ENCODE assay signal across 11 cellular contexts in the genomic region with DNA sequence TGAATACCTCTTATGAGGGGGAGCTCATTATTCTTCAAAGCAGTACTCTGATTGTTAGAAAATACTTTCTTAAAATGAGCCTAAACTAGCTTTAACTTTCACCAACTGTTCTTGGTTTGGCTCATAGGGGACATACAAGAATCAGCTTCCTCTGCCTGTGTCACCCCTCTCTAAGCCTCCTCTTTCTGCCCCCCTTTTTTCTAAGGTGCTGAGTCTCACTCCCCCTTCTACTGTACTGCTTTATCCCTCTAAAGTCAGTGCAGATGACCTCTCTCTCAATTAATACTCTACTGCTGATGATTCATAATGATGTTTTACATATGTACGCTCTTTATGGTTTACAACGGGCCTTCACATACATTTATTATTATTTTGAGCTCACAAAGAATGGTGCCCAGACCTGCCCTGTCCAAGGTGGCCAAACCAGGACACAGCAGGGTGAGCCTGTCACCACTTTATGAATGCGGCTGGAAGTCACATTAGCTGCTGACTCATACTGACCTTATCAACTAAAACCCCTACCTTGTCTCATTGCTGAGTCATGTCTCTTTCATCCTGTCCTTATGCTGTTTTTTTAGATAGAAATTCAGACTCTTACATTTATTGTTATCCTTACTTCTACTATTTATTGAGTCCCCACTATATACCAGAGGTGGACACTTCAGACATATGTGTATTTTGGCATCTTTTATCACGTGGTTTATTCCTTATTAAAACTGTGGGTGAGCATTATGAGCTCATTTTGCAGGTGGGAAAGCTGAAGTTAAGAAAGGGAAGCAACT.
A peak's percentile ranks its signal among the peaks of the same experiment; 100 is the strongest.
DNase-seq lines count a peak whose midpoint lies in the region; ATAC-seq, FAIRE-seq and TF ChIP-seq lines count a peak whose summit lies in the region.
"Had no signal": no experiment of that assay in that cellular context is flagged by ENCODE, and none has a peak within 500 bp of the region (broad histone marks: within the 10 kb centered on the region; RNA-seq: fewer than 3 reads in every experiment).

No MANE protein-coding gene starts in this region.

- no peak for TF ChIP-seq CTCF in GM12864 (IDR thresholded peaks at IDR 0.05; ENCODE audit: low read depth, low read length, missing control alignments)
- no peak for TF ChIP-seq CTCF in HCT116 (IDR thresholded peaks at IDR 0.05 in 2 of 3, conservative IDR thresholded peaks at IDR 0.05 in 1 of 3; ENCODE audit: borderline replicate concordance in 1 of 3, insufficient read depth in 1 of 3, low read depth in 2 of 3, low read length in 2 of 3)
- no peak for TF ChIP-seq CTCF in foreskin keratinocyte (conservative IDR thresholded peaks at IDR 0.05)
- TF ChIP-seq CTCF in suprapubic skin (IDR thresholded peaks at IDR 0.05), result no peak

- WGBS in suprapubic skin, result 41% methylated on average over 4 of the region's 4 CpGs

- H3K4me2 ChIP-seq in HCT116 (ENCODE audit: low read length), result peak overlapping the region; percentile 62

- CTCF ChIA-PET in HCT116 (lab: Charles Lee), result interaction anchor here (0.6 to 1.4 kb wide), 4 partner anchors 14 to 154 kb away, joined by 4 to 6 read pairs (median 4); no protein-coding TSS in a partner anchor

- RAD21 ChIA-PET in HCT116 (lab: Charles Lee; ENCODE audit: low non-redundant PET in 1 of 2, low total read pairs in 2 of 2, uncharacterized antibody in 2 of 2, unreplicated experiment in 2 of 2), result interaction anchor here (0.6 kb wide), 2 partner anchors 180 to 268 kb away, joined by 3 to 6 read pairs; no protein-coding TSS in a partner anchor

- no peaks in the 10 kb centered on the region for H3K79me2 ChIP-seq in HCT116 (ENCODE audit: insufficient read depth, low read length)

- no peaks in the 10 kb centered on the region for H3K9me2 ChIP-seq in HCT116 (ENCODE audit: insufficient read depth)

- TF ChIP-seq RAD21 in HCT116 (IDR thresholded peaks at IDR 0.05; ENCODE audit: low read depth), result peak; percentile 18; the same call in 1 of the 2 replicates

- DNase-seq in GM12864 (ENCODE audit: low read depth) (peak; percentile 21), HCT116 (ENCODE audit: low read depth, low spot score) (peak; percentile 78), RCC 7860 (ENCODE audit: low spot score) (peak; percentile 89), foreskin keratinocyte (peak; percentile 63 to 77), C1 segment of cervical spinal cord (lab: John Stamatoyannopoulos, UW) (no peak), suprapubic skin (ENCODE audit: low spot score in 2 of 2) (no peak), NCI-H526 treated with DMSO at 0.1 percent for 48 hours (lab: John Stamatoyannopoulos, UW) (no peak)
- DNase-seq: stimulated activated CD4-positive, alpha-beta T cell treated with anti-CD3 and anti-CD28 coated beads, Interleukin-2, amount 100 ng/mL, for 24 hours had no signal

- POLR2A ChIA-PET in HCT116 (lab: Charles Lee), result interaction anchor here (1.5 to 1.8 kb wide), 2 partner anchors 11 to 14 kb away, joined by 6 to 7 read pairs; no protein-coding TSS in a partner anchor

- no peaks in the 10 kb centered on the region for H3K27me3 ChIP-seq in HCT116 (ENCODE audit: insufficient read depth, low read length)
- no peaks in the 10 kb centered on the region for H3K27me3 ChIP-seq in foreskin keratinocyte
- peaks cover 9% of the 10 kb centered on the region for H3K27me3 ChIP-seq in suprapubic skin

- no TSS peak for BruUV-seq in HCT116 (replicated peaks; lab: Mats Ljungman, UMichigan)

- H3K36me3 ChIP-seq in HCT116 (ENCODE audit: control insufficient read depth in 1 of 2, insufficient read depth in 2 of 2, low read length in 2 of 2), result no peaks in the 10 kb centered on the region
- no peaks in the 10 kb centered on the region for H3K36me3 ChIP-seq in suprapubic skin

- FAIRE-seq in RCC 7860 (lab: Jason Lieb, UNC), result peak; percentile 94

- H3K9me3 ChIP-seq in HCT116 (ENCODE audit: control insufficient read depth in 1 of 2, insufficient read depth in 1 of 2, low read depth in 1 of 2, low read length in 2 of 2), result no peaks in the 10 kb centered on the region
- no peaks in the 10 kb centered on the region for H3K9me3 ChIP-seq in suprapubic skin

- TF ChIP-seq POLR2A in HCT116 (IDR thresholded peaks at IDR 0.05; ENCODE audit: borderline replicate concordance, extremely low read depth, insufficient read depth, insufficient read length) (no peak), suprapubic skin (IDR thresholded peaks at IDR 0.05) (no peak)

- no peak for TF ChIP-seq EP300 in suprapubic skin (IDR thresholded peaks at IDR 0.05)

- no peak overlapping the region for H3K9ac ChIP-seq in HCT116 (ENCODE audit: low read length)

- intact Hi-C loops in HCT116 (cut with micrococcal nuclease), result no loop called here

- H3K4me1 ChIP-seq in HCT116 (ENCODE audit: control insufficient read depth in 1 of 2, insufficient read depth in 2 of 2, low read length in 2 of 2) (peaks cover 22 to 38% of the 10 kb centered on the region in 2 experiments), foreskin keratinocyte (peaks cover 14% of the 10 kb centered on the region), suprapubic skin (no peaks in the 10 kb centered on the region)

- H3K4me3 ChIP-seq in GM12864 (ENCODE audit: low read depth, low read length) (no peak overlapping the region), HCT116 (replicated peaks in 1 of 2; ENCODE audit: low read depth in 1 of 2, low read length in 2 of 2) (peak overlapping the region in 1 of 2 experiments; percentile 13; a peak in 2 of 4 replicates), suprapubic skin (no peak overlapping the region)

- H4K20me1 ChIP-seq in HCT116 (ENCODE audit: insufficient read depth), result no peaks in the 10 kb centered on the region

- peak; percentile 97 for ATAC-seq in HCT116
- peak; percentile 83 for ATAC-seq in foreskin keratinocyte
- no peak for ATAC-seq in GM21576 (IDR thresholded peaks at IDR 0.05; ENCODE audit: unreplicated experiment)
- ATAC-seq: left lobe of liver had no signal

- H2AFZ ChIP-seq in HCT116 (ENCODE audit: low read depth, low read length, poor library complexity, severe bottlenecking), result no peak overlapping the region

- H3K27ac ChIP-seq in HCT116 (ENCODE audit: low read depth, low read length) (peak overlapping the region; percentile 26; the same call in 1 of the 2 replicates), foreskin keratinocyte (no peak overlapping the region), suprapubic skin (no peak overlapping the region)
- H3K27ac ChIP-seq: HL-60 had no signal

TF ChIP-seq in HCT116, 20 proteins besides CTCF, POLR2A, EP300 and RAD21 (continues in another document):
- TF ChIP-seq TCF7L2 (IDR thresholded peaks at IDR 0.05; ENCODE audit: borderline replicate concordance, extremely low read depth, insufficient read depth, insufficient read length), result peak; percentile 75
- no peak for TF ChIP-seq ELF1 (IDR thresholded peaks at IDR 0.05; ENCODE audit: borderline replicate concordance, low read depth)
- TF ChIP-seq ZNF274 (IDR thresholded peaks at IDR 0.05; ENCODE audit: low read depth, low read length), result no peak
- TF ChIP-seq POLR2AphosphoS5 (IDR thresholded peaks at IDR 0.05; ENCODE audit: low read depth, low read length), result no peak
- no peak for TF ChIP-seq EZH2 (IDR thresholded peaks at IDR 0.05)
- 0 out of 2 replicates have a peak, but pooled peaks have one; percentile 36 for TF ChIP-seq EGR1 (IDR thresholded peaks at IDR 0.05; ENCODE audit: low read depth)
- peak; percentile 76; the same call in 1 of the 2 replicates for TF ChIP-seq SRF (IDR thresholded peaks at IDR 0.05; ENCODE audit: low read depth)
- no peak for TF ChIP-seq EZH2phosphoT487 (IDR thresholded peaks at IDR 0.05; ENCODE audit: borderline replicate concordance)
- peak; percentile 85 for TF ChIP-seq SP1 (IDR thresholded peaks at IDR 0.05; ENCODE audit: low read depth)
- TF ChIP-seq FOSL1 (IDR thresholded peaks at IDR 0.05; ENCODE audit: low read depth), result peak; percentile 96
- TF ChIP-seq SIN3A (IDR thresholded peaks at IDR 0.05; ENCODE audit: low read depth), result peak; percentile 84
- peak; percentile 94 for TF ChIP-seq JUND (IDR thresholded peaks at IDR 0.05)
- TF ChIP-seq, protein P1, sequence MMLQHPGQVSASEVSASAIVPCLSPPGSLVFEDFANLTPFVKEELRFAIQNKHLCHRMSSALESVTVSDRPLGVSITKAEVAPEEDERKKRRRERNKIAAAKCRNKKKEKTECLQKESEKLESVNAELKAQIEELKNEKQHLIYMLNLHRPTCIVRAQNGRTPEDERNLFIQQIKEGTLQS (IDR thresholded peaks at IDR 0.05), result no peak
- TF ChIP-seq CBX3 (IDR thresholded peaks at IDR 0.05; ENCODE audit: low read depth), result peak; percentile 95
- peak; percentile 64 for TF ChIP-seq CEBPB (IDR thresholded peaks at IDR 0.05; ENCODE audit: low read depth)
- TF ChIP-seq, protein P2, sequence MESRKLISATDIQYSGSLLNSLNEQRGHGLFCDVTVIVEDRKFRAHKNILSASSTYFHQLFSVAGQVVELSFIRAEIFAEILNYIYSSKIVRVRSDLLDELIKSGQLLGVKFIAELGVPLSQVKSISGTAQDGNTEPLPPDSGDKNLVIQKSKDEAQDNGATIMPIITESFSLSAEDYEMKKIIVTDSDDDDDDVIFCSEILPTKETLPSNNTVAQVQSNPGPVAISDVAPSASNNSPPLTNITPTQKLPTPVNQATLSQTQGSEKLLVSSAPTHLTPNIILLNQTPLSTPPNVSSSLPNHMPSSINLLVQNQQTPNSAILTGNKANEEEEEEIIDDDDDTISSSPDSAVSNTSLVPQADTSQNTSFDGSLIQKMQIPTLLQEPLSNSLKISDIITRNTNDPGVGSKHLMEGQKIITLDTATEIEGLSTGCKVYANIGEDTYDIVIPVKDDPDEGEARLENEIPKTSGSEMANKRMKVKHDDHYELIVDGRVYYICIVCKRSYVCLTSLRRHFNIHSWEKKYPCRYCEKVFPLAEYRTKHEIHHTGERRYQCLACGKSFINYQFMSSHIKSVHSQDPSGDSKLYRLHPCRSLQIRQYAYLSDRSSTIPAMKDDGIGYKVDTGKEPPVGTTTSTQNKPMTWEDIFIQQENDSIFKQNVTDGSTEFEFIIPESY (IDR thresholded peaks at IDR 0.05; ENCODE audit: extremely low read depth, insufficient replicate concordance, low read length), result no peak

Comparison
In these comparisons a context has a peak if more than half of its experiments do, and no peak if none do; other contexts are left out.
1. DNase-seq: peak in GM12864 (single experiment), HCT116 (single experiment), RCC 7860 (single experiment) and foreskin keratinocyte (2 of 2); none in C1 segment of cervical spinal cord (0 of 14), suprapubic skin (0 of 2) and NCI-H526 treated with DMSO at 0.1 percent for 48 hours (single experiment).